16 cellular contexts compared by ENCODE assay signal in the genomic region with DNA sequence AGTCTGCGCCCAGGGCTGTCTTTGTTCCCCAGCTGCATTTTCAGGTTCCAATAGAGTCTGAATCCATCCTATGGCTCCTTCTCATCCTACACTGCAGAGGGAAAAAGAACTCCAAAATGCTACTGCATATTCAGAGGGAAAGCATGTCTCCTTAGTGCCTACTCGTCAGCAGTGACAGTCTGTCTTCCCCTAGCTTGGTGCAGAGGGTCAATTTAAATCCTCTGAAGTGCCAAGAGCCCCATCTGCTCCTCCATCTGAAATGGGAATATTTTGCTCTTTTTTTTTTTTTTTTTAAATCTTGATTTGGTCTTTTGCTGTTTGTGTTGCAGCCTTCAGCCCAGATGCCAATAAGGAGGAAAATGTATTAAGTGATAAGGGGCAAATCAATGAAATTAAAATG.
A peak's percentile ranks its signal among the peaks of the same experiment; 100 is the strongest.
DNase-seq lines count a peak whose midpoint lies in the region; ATAC-seq lines count a peak whose summit lies in the region.
"Had no signal": no experiment of that assay in that cellular context is flagged by ENCODE, and none has a peak within 500 bp of the region (broad histone marks: within the 10 kb centered on the region; RNA-seq: fewer than 3 reads in every experiment).

No MANE protein-coding gene starts in this region.

- no peak overlapping the region for H3K4me3 Mint-ChIP-seq in activated CD4-positive, alpha-beta T cell treated with anti-CD3 and anti-CD28 coated beads, Interleukin-2, amount 10 ng/mL, durations not matched to agents 24 days and 14 days
- H3K4me3 Mint-ChIP-seq: CD14-positive monocyte; CD4-positive, alpha-beta memory T cell; GM23338; IgD-negative memory B cell had no signal

- peak; percentile 16 for DNase-seq in activated CD4-positive, alpha-beta T cell treated with anti-CD3 and anti-CD28 coated beads, Interleukin-2, amount 10 ng/mL, durations not matched to agents 24 days and 14 days
- no peak for DNase-seq in activated CD4-positive, alpha-beta T cell treated with anti-CD3 and anti-CD28 coated beads, Interleukin-2, amount 50 U/mL, for 1 hour
- DNase-seq in NCI-H2171 (lab: John Stamatoyannopoulos, UW) (peak; percentile 63), NCI-H524 (lab: John Stamatoyannopoulos, UW) (peak; percentile 85 to 97), cerebellum (ENCODE audit: low spot score) (peak; percentile 38), RKO (ENCODE audit: low spot score) (no peak), mucosa of gallbladder (ENCODE audit: low spot score) (no peak)
- DNase-seq: 8988T; CD4-positive, alpha-beta memory T cell; GDM1; HCEC 1CT had no signal

- peaks cover 4% of the 10 kb centered on the region for H3K36me3 Mint-ChIP-seq in activated CD4-positive, alpha-beta T cell treated with anti-CD3 and anti-CD28 coated beads, Interleukin-2, amount 10 ng/mL, durations not matched to agents 24 days and 14 days (ENCODE audit: low read depth)
- H3K36me3 Mint-ChIP-seq: CD14-positive monocyte, IgD-negative memory B cell had no signal

- H3K9me3 Mint-ChIP-seq in activated CD4-positive, alpha-beta T cell treated with anti-CD3 and anti-CD28 coated beads, Interleukin-2, amount 10 ng/mL, durations not matched to agents 24 days and 14 days = peaks cover 8% of the 10 kb centered on the region

- intact Hi-C loops in activated CD4-positive, alpha-beta T cell treated with anti-CD3 and anti-CD28 coated beads, Interleukin-2, amount 10 ng/mL, durations not matched to agents 24 days and 14 days (cut with micrococcal nuclease) = loop anchor here (10.0 kb wide), 1 partner anchor 278 kb away; no protein-coding TSS in a partner anchor

- H3K27ac Mint-ChIP-seq in activated CD4-positive, alpha-beta T cell treated with anti-CD3 and anti-CD28 coated beads, Interleukin-2, amount 10 ng/mL, durations not matched to agents 24 days and 14 days = no peak overlapping the region
- H3K27ac Mint-ChIP-seq: CD14-positive monocyte; CD4-positive, alpha-beta memory T cell; GM23338; IgD-negative memory B cell had no signal

- peaks cover 1% of the 10 kb centered on the region for H3K4me1 Mint-ChIP-seq in activated CD4-positive, alpha-beta T cell treated with anti-CD3 and anti-CD28 coated beads, Interleukin-2, amount 10 ng/mL, durations not matched to agents 24 days and 14 days
- H3K4me1 Mint-ChIP-seq: IgD-negative memory B cell had no signal

- peaks cover 1% of the 10 kb centered on the region for H3K27me3 Mint-ChIP-seq in activated CD4-positive, alpha-beta T cell treated with anti-CD3 and anti-CD28 coated beads, Interleukin-2, amount 10 ng/mL, durations not matched to agents 24 days and 14 days

- no peak for ATAC-seq in HG03039 (IDR thresholded peaks at IDR 0.05; ENCODE audit: unreplicated experiment)
- ATAC-seq: GM23338, HepG2 had no signal

Comparison
In these comparisons a context has a peak if more than half of its experiments do, and no peak if none do; other contexts are left out.
1. DNase-seq: peak in activated CD4-positive, alpha-beta T cell treated with anti-CD3 and anti-CD28 coated beads, Interleukin-2, amount 10 ng/mL, durations not matched to agents 24 days and 14 days (single experiment), NCI-H2171 (single experiment), NCI-H524 (2 of 2) and cerebellum (single experiment); none in activated CD4-positive, alpha-beta T cell treated with anti-CD3 and anti-CD28 coated beads, Interleukin-2, amount 50 U/mL, for 1 hour (single experiment), RKO (single experiment) and mucosa of gallbladder (single experiment).